8 cellular contexts compared by ENCODE assay signal in the genomic region with DNA sequence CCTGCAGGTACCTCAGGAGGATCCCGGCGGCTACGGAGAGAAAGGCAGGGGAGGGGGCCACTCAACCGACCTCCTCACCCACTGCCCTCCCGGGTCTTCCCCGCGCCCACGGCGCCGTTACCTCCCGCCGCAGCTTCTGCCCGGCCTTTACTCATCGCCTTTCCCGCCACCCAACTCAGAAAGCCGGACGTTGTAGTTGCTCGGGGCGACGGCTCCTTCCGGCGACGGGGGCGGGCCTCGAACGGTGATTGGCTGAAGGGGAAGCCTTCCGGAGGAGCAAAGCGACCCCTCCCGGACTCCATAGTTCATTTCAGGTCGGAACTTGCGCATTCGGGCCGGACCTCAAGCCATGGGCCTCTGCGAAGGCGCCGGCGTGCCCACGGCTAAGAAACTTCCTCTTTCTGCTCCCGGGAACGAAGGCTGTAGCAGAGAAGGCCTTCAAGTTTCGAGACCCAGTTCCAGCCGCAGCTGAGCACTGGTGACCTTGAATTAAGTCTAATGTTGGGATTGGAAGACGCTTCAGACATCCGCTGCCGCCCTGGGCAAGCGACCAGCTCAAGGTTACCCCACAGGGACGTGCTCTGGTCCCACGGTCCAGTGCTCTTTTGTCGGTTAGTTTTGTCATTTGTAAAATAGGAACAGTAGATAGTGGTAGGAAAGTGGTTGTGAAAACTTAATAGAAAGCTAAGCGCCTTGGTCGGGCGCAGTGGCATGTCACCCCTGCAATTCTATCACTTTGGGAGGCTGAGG.
DNase-seq lines count a peak whose midpoint lies in the region; ATAC-seq and TF ChIP-seq lines count a peak whose summit lies in the region.

A gene with protein sequence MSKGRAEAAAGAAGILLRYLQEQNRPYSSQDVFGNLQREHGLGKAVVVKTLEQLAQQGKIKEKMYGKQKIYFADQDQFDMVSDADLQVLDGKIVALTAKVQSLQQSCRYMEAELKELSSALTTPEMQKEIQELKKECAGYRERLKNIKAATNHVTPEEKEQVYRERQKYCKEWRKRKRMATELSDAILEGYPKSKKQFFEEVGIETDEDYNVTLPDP (minus strand): TSS at position 198 of the 750 bp plus-strand sequence. CDS start 43 bp downstream, at position 155.

- DNase-seq in DMS153 (lab: John Stamatoyannopoulos, UW) (peak; percentile 78), OCI-M1 (lab: John Stamatoyannopoulos, UW) (peak; percentile 98), activated T-cell treated with anti-CD3 and anti-CD28 coated beads for 1 hour (ENCODE audit: low read depth) (peak; percentile 89), epidermal melanocyte (ENCODE audit: insufficient read length, low spot score) (peak; percentile 96), middle frontal gyrus (ENCODE audit: extremely low spot score, low spot score) (peak; percentile 90)
- peak; percentile 73 to 87 for DNase-seq in stimulated activated CD8-positive, alpha-beta memory T cell treated with anti-CD3 and anti-CD28 coated beads, Interleukin-2, amount 100 ng/mL, for 1 hour (ENCODE audit: low read depth in 2 of 2)

- TF ChIP-seq RAD21 in Ishikawa (IDR thresholded peaks at IDR 0.05; ENCODE audit: low read depth) = peak; percentile 5; the same call in 1 of the 2 replicates

- peak; percentile 57 for ATAC-seq in GM21526 (IDR thresholded peaks at IDR 0.05; ENCODE audit: low FRiP score, unreplicated experiment)

- no peak for TF ChIP-seq EP300 in Ishikawa (IDR thresholded peaks at IDR 0.05; ENCODE audit: borderline replicate concordance)

TF ChIP-seq in Ishikawa, 13 proteins besides CTCF, POLR2A, EP300 and RAD21:
- TF ChIP-seq TAF1 (IDR thresholded peaks at IDR 0.05; ENCODE audit: low read depth) (peak; percentile 82), YY1 (IDR thresholded peaks at IDR 0.05; ENCODE audit: low read depth) (peak; percentile 72; the same call in 1 of the 2 replicates), FOXM1 (IDR thresholded peaks at IDR 0.05; ENCODE audit: borderline replicate concordance, low read depth) (no peak), TCF12 (IDR thresholded peaks at IDR 0.05; ENCODE audit: low read depth) (no peak), EGR1 (IDR thresholded peaks at IDR 0.05) (peak; percentile 7; the same call in 1 of the 2 replicates)
- TF ChIP-seq, protein P1, sequence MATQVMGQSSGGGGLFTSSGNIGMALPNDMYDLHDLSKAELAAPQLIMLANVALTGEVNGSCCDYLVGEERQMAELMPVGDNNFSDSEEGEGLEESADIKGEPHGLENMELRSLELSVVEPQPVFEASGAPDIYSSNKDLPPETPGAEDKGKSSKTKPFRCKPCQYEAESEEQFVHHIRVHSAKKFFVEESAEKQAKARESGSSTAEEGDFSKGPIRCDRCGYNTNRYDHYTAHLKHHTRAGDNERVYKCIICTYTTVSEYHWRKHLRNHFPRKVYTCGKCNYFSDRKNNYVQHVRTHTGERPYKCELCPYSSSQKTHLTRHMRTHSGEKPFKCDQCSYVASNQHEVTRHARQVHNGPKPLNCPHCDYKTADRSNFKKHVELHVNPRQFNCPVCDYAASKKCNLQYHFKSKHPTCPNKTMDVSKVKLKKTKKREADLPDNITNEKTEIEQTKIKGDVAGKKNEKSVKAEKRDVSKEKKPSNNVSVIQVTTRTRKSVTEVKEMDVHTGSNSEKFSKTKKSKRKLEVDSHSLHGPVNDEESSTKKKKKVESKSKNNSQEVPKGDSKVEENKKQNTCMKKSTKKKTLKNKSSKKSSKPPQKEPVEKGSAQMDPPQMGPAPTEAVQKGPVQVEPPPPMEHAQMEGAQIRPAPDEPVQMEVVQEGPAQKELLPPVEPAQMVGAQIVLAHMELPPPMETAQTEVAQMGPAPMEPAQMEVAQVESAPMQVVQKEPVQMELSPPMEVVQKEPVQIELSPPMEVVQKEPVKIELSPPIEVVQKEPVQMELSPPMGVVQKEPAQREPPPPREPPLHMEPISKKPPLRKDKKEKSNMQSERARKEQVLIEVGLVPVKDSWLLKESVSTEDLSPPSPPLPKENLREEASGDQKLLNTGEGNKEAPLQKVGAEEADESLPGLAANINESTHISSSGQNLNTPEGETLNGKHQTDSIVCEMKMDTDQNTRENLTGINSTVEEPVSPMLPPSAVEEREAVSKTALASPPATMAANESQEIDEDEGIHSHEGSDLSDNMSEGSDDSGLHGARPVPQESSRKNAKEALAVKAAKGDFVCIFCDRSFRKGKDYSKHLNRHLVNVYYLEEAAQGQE (IDR thresholded peaks at IDR 0.05; ENCODE audit: low read depth) = no peak
- TF ChIP-seq, protein P2, sequence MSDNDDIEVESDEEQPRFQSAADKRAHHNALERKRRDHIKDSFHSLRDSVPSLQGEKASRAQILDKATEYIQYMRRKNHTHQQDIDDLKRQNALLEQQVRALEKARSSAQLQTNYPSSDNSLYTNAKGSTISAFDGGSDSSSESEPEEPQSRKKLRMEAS (IDR thresholded peaks at IDR 0.05) = peak; percentile 83

Comparison
In these comparisons a context has a peak if more than half of its experiments do, and no peak if none do; other contexts are left out.
1. Peak in every context shown above with its lines: DNase-seq and ATAC-seq.